ENCODE assay signal across 16 cellular contexts in genomic region chr21:41579692-41580091, GRCh38.
"Had no signal": no experiment of that assay in that cellular context is flagged by ENCODE, and none has a peak within 500 bp of the region (broad histone marks: within the 10 kb centered on the region; RNA-seq: fewer than 3 reads in every experiment).

No MANE protein-coding gene starts in this region.

- H3K4me1 ChIP-seq: adrenal gland, heart right ventricle, testis had no signal

- H3K4me3 ChIP-seq: adrenal gland, dorsolateral prefrontal cortex, heart right ventricle, lung, pancreas, smooth muscle cell, testis, upper lobe of left lung had no signal

- DNase-seq: activated B cell treated with CpG ODN at 0.5 μM for 24 hours; activated CD4-positive, alpha-beta T cell treated with anti-CD3 and anti-CD28 coated beads for 36 hours; activated CD4-positive, alpha-beta T cell treated with anti-CD3 and anti-CD28 coated beads, Interleukin-2, amount 50 U/mL, for 4 hours; activated naive CD4-positive, alpha-beta T cell; activated T-cell treated with anti-CD3 and anti-CD28 coated beads, Interleukin-2, amount 50 U/mL, for 4 hours; adrenal gland; central memory CD4-positive, alpha-beta T cell; dorsolateral prefrontal cortex; heart right ventricle; pancreas; stimulated activated CD4-positive, alpha-beta T cell treated with anti-CD3 and anti-CD28 coated beads, Interleukin-15, amount 100 ng/mL, for 24 hours; T-cell; testis; upper lobe of left lung had no signal

- H3K9me3 ChIP-seq: pancreas, testis had no signal

- H3K36me3 ChIP-seq: adrenal gland, heart right ventricle, pancreas, upper lobe of left lung had no signal

- H3K27ac ChIP-seq: adrenal gland, dorsolateral prefrontal cortex, heart right ventricle, pancreas, testis, upper lobe of left lung had no signal

- H3K27me3 ChIP-seq: adrenal gland, pancreas, testis, upper lobe of left lung had no signal
